Comparison of ENCODE assay signal across 2 cellular contexts in the genomic region with DNA sequence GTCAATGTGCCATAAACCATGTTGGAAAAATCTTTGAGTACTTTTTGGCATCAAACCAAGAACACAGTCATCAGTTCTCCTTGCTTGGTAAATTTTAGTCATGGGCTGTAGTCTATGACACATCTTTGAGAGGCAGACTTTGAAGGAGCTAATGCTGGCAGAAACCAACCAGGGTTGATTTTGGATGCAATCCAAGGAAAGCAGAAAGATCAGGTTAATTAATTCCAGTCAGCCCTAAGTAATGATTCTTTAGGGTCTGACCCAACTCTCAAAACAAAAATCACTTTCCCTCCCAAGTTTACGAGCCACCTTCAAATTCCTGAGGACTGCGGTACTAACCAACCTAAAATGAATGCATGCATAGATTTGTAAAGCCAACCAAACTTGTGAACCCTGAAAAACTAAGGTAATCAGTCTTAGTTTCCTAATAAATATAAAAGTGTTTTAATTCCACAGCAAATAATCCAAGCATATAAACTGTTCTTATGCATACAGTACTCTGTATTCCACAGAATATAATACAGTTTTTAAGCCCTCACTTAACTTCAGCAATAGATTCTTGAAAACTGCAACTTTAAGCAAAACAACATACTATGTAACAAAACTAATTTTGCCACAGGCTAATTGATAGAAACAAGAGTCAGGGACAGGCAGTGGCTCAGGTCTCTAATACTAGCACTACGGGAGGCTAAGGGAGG.
TF ChIP-seq lines count a peak whose summit lies in the region.

No MANE protein-coding gene starts in this region.

TF ChIP-seq in IMR-90, 13 proteins besides CTCF, POLR2A, EP300 and RAD21:
- peak; percentile 81 for TF ChIP-seq FOS (IDR thresholded peaks at IDR 0.05; ENCODE audit: low read depth, low read length)
- TF ChIP-seq MAZ (IDR thresholded peaks at IDR 0.05; ENCODE audit: borderline replicate concordance, low read depth, low read length), result no peak
TF ChIP-seq in IMR-90: peak in this region for 1.

TF ChIP-seq in WTC11, 78 proteins besides CTCF, POLR2A, EP300 and RAD21:
- TF ChIP-seq ZNF416 (CRISPR knock-in tag; IDR thresholded peaks at IDR 0.05) (no peak), ETV6 (CRISPR knock-in tag; IDR thresholded peaks at IDR 0.05) (no peak), ZNF138 (CRISPR knock-in tag; conservative IDR thresholded peaks at IDR 0.05) (no peak), SOX15 (CRISPR knock-in tag; IDR thresholded peaks at IDR 0.05) (no peak), PRRX2 (CRISPR knock-in tag; IDR thresholded peaks at IDR 0.05) (no peak), FOXJ3 (CRISPR knock-in tag; IDR thresholded peaks at IDR 0.05; ENCODE audit: borderline replicate concordance) (no peak), ZNF671 (CRISPR knock-in tag; IDR thresholded peaks at IDR 0.05) (no peak), NFYB (CRISPR knock-in tag; conservative IDR thresholded peaks at IDR 0.05; ENCODE audit: low read depth) (no peak)
- TF ChIP-seq, protein P1, sequence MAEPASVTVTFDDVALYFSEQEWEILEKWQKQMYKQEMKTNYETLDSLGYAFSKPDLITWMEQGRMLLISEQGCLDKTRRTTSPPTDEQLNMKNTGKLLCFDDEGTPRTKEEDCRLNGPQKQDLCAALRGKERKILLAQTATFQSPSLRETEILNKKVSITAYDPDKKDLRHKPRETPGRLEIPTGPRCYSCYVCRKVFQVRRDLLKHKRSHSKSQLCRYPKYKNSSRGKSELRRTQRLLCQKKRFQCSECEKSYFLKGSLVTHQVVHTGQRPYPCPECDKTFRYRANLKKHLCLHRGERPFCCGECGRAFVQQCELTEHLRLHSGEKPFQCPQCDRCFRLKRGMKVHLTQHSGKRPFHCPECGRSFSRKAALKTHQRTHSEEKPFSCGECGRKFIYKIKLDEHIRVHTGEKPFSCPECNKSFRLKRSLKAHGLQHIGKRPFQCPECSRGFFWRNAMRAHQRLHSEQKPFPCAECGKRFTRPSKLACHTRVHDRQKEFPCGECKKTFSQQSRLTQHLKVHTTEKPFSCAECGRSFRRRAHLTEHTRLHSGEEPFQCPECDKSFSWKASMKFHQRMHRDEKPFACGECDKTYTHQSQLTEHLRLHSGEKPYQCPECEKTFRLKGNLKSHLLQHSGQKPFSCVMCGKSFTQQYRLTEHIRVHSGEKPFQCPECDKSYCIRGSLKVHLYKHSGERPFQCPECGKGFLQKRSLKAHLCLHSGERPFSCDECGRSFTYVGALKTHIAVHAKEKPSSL (CRISPR knock-in tag; conservative IDR thresholded peaks at IDR 0.05), result no peak
- TF ChIP-seq, protein P2, sequence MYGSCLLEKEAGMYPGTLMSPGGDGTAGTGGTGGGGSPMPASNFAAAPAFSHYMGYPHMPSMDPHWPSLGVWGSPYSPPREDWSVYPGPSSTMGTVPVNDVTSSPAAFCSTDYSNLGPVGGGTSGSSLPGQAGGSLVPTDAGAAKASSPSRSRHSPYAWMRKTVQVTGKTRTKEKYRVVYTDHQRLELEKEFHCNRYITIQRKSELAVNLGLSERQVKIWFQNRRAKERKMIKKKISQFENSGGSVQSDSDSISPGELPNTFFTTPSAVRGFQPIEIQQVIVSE (CRISPR knock-in tag; IDR thresholded peaks at IDR 0.05; ENCODE audit: borderline replicate concordance), result no peak
- TF ChIP-seq, protein P3, sequence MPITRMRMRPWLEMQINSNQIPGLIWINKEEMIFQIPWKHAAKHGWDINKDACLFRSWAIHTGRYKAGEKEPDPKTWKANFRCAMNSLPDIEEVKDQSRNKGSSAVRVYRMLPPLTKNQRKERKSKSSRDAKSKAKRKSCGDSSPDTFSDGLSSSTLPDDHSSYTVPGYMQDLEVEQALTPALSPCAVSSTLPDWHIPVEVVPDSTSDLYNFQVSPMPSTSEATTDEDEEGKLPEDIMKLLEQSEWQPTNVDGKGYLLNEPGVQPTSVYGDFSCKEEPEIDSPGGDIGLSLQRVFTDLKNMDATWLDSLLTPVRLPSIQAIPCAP (CRISPR knock-in tag; IDR thresholded peaks at IDR 0.05), result no peak
- TF ChIP-seq, protein P4, sequence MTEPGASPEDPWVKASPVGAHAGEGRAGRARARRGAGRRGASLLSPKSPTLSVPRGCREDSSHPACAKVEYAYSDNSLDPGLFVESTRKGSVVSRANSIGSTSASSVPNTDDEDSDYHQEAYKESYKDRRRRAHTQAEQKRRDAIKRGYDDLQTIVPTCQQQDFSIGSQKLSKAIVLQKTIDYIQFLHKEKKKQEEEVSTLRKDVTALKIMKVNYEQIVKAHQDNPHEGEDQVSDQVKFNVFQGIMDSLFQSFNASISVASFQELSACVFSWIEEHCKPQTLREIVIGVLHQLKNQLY (CRISPR knock-in tag; IDR thresholded peaks at IDR 0.05), result no peak
- TF ChIP-seq, protein P5, sequence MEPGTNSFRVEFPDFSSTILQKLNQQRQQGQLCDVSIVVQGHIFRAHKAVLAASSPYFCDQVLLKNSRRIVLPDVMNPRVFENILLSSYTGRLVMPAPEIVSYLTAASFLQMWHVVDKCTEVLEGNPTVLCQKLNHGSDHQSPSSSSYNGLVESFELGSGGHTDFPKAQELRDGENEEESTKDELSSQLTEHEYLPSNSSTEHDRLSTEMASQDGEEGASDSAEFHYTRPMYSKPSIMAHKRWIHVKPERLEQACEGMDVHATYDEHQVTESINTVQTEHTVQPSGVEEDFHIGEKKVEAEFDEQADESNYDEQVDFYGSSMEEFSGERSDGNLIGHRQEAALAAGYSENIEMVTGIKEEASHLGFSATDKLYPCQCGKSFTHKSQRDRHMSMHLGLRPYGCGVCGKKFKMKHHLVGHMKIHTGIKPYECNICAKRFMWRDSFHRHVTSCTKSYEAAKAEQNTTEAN (CRISPR knock-in tag; IDR thresholded peaks at IDR 0.05), result no peak
